Comparison of ENCODE assay signal across 8 cellular contexts in genomic region chr2:70647873-70648481, GRCh38.
DNase-seq lines count a peak whose midpoint lies in the region; ATAC-seq and TF ChIP-seq lines count a peak whose summit lies in the region.

No MANE protein-coding gene starts in this region.

- ATAC-seq in activated CD4-positive, CD25-positive, alpha-beta regulatory T cell treated with anti-CD3 and anti-CD28 coated beads, Interleukin-2, amount 50 U/mL, for 24 hours = peak; percentile 63

- TF ChIP-seq RAD21 in liver (IDR thresholded peaks at IDR 0.05) = peak; percentile 85 to 94

- H3K9ac ChIP-seq in liver (ENCODE audit: low read depth in 1 of 2, low read length in 2 of 2) = no peak overlapping the region

- H3K36me3 ChIP-seq in liver (ENCODE audit: control insufficient read depth in 4 of 4, insufficient read depth in 3 of 4, low read depth in 1 of 4, low read length in 3 of 4) = no peaks in the 10 kb centered on the region

- DNase-seq in DMS153 (lab: John Stamatoyannopoulos, UW) (peak; percentile 56), HFF-Myc (ENCODE audit: extremely low read depth, low read depth) (peak; percentile 33), NCI-H2171 (lab: John Stamatoyannopoulos, UW) (peak; percentile 40), cerebellar cortex (ENCODE audit: low spot score) (peak; percentile 65), mesenteric fat pad (ENCODE audit: low spot score) (no peak)
- peak; percentile 48 to 57 (median 51) for DNase-seq in stimulated activated CD4-positive, alpha-beta T cell treated with anti-CD3 and anti-CD28 coated beads, TNF-alpha, amount 100 ng/mL, for 48 hours (ENCODE audit: low read depth in 3 of 3)

- 4% methylated on average over 9 of the region's 9 CpGs for WGBS in liver

- no peaks in the 10 kb centered on the region for H3K4me1 ChIP-seq in liver (ENCODE audit: control insufficient read depth in 4 of 4, insufficient read depth in 4 of 4, low read length in 3 of 4)

- H3K4me3 ChIP-seq in HFF-Myc (replicated peaks; ENCODE audit: low read depth, low read length) = no peak overlapping the region
- no peak overlapping the region for H3K4me3 ChIP-seq in liver (ENCODE audit: low read depth in 1 of 3, low read length in 3 of 3)

- peaks cover 0 to 4% (median 0%) of the 10 kb centered on the region in 4 donors for H3K27me3 ChIP-seq in liver (ENCODE audit: control insufficient read depth in 4 of 4, insufficient read depth in 4 of 4, low read length in 3 of 4)

- H3K27ac ChIP-seq in liver (ENCODE audit: low read depth in 1 of 2, low read length in 2 of 2) = no peak overlapping the region

- TF ChIP-seq CTCF in HFF-Myc (IDR thresholded peaks at IDR 0.05; ENCODE audit: low read depth, low read length, missing control alignments) (peak; percentile 99), liver (IDR thresholded peaks at IDR 0.05; ENCODE audit: low read depth, low read length, missing input control) (peak; percentile 97)

- no peaks in the 10 kb centered on the region for H3K9me3 ChIP-seq in liver (ENCODE audit: control insufficient read depth in 4 of 4, low read length in 3 of 4)

TF ChIP-seq in liver, 16 proteins besides CTCF, POLR2A, EP300 and RAD21:
- TF ChIP-seq ZBTB33 (IDR thresholded peaks at IDR 0.05) = no peak
- TF ChIP-seq FOXA1 (IDR thresholded peaks at IDR 0.05) = no peak
- no peak for TF ChIP-seq SP1 (IDR thresholded peaks at IDR 0.05)
- TF ChIP-seq JUND (IDR thresholded peaks at IDR 0.05) = no peak
- no peak for TF ChIP-seq HNF4A (conservative IDR thresholded peaks at IDR 0.05)
- no peak for TF ChIP-seq YY1 (IDR thresholded peaks at IDR 0.05)
- TF ChIP-seq REST (IDR thresholded peaks at IDR 0.05) = no peak
- TF ChIP-seq FOXA2 (IDR thresholded peaks at IDR 0.05) = no peak
- TF ChIP-seq RXRA (IDR thresholded peaks at IDR 0.05) = no peak
- TF ChIP-seq HNF4G (IDR thresholded peaks at IDR 0.05) = no peak
- TF ChIP-seq GABPA (IDR thresholded peaks at IDR 0.05 in 1 of 2, conservative IDR thresholded peaks at IDR 0.05 in 1 of 2) = no peak
- no peak for TF ChIP-seq ATF3 (IDR thresholded peaks at IDR 0.05)
- TF ChIP-seq TAF1 (conservative IDR thresholded peaks at IDR 0.05) = no peak
- TF ChIP-seq MAX (IDR thresholded peaks at IDR 0.05) = no peak
- no peak for TF ChIP-seq EGR1 (IDR thresholded peaks at IDR 0.05; ENCODE audit: low read depth in 2 of 2)
- no peak for TF ChIP-seq NR2F2 (IDR thresholded peaks at IDR 0.05)
TF ChIP-seq in liver: peak in this region for 0.
